8 cellular contexts compared by ENCODE assay signal in the genomic region with DNA sequence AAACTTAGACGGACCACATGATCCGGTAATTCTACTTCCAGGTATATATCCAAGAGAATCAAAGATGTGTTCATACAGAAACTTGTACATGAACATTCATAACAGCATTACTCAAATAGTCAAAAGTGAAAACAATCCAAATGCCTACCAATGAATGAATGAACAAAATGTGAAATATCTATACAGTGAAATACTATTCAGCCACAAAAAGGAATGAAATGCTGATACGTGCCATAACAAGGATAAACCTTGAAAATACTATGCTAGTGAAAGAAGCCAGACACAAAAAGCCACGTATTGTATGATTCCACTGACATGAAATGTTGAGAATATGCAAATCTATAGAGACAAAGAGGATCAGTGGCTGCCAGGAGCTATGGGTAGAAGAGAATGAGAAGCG.
"Had no signal": no experiment of that assay in that cellular context is flagged by ENCODE, and none has a peak within 500 bp of the region (broad histone marks: within the 10 kb centered on the region; RNA-seq: fewer than 3 reads in every experiment).

No MANE protein-coding gene starts in this region.

- H3K4me3 ChIP-seq: GM12878 had no signal

- ATAC-seq: GM12878 had no signal

- FAIRE-seq: G401.6, GM12878, GM12891, GM12892, GM18507, GM19239 had no signal

- DNase-seq: GDM1, GF-D8 had no signal
